ENCODE assay signal across 8 cellular contexts in the genomic region with DNA sequence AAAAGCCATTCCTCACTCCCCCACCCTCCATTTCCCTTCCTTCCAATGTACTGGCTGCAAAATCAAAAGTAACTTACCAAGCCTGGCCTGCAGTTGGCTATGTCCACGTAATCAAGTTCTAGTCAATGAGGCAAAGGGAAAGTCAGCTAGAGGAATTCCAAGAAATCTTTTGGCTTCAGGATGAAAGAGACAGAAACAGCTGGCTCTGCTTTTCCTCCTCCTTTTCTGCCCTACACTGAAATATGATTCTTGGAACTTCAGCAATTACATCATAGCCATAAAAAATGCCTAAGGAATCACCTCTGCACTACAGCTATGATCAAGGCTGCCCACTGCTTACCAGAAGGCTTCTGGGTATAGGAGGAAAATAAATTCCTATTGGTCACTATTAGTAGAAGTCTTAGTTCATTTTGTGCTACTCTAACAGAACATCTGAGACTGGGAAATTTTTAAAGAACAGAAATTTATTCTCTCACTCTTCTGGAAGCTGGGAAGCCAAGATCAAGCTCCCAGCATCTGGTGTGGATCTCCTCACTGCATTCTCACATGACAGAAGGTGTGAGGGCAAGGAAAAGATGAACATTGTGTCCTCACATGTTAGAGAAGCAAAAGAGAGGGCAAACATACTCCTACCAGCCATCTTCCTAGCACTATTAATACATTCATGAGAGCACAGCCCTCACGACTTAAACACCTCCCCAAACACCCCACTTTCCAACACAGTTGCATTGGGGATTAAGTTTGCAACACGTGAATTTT.
DNase-seq lines count a peak whose midpoint lies in the region; ATAC-seq lines count a peak whose summit lies in the region.

No MANE protein-coding gene starts in this region.

- ATAC-seq in HG02870 (IDR thresholded peaks at IDR 0.05; ENCODE audit: unreplicated experiment) (no peak), GM19467 (IDR thresholded peaks at IDR 0.05; ENCODE audit: unreplicated experiment) (no peak)

- DNase-seq in HCEC 1CT: peak; percentile 90
- peak; percentile 75 for DNase-seq in astrocyte of the hippocampus (ENCODE audit: low read depth, low spot score)
- DNase-seq in iris pigment epithelial cell (ENCODE audit: low read depth): peak; percentile 84
- peak; percentile 82 for DNase-seq in stromal cell of bone marrow (ENCODE audit: low read depth)
- no peak for DNase-seq in activated T-cell treated with anti-CD3 and anti-CD28 coated beads, Interleukin-2, amount 50 U/mL, for 48 hours
- no peak for DNase-seq in SKM-1 treated with dmso at 0.1 percent for 144 hours (lab: John Stamatoyannopoulos, UW; ENCODE audit: unreplicated experiment)

Comparison
In these comparisons a context has a peak if more than half of its experiments do, and no peak if none do; other contexts are left out.
1. DNase-seq: peak in HCEC 1CT (single experiment), astrocyte of the hippocampus (single experiment), iris pigment epithelial cell (single experiment) and stromal cell of bone marrow (single experiment); none in activated T-cell treated with anti-CD3 and anti-CD28 coated beads, Interleukin-2, amount 50 U/mL, for 48 hours (0 of 2) and SKM-1 treated with dmso at 0.1 percent for 144 hours (single experiment).